ENCODE assay signal across 1 cellular context in genomic region chr5:173333900-173334685, GRCh38.
TF ChIP-seq lines count a peak whose summit lies in the region.

No MANE protein-coding gene starts in this region.

TF ChIP-seq in SK-N-SH, 30 proteins besides CTCF, POLR2A, EP300 and RAD21 (continued from another document):
- no peak for TF ChIP-seq ZBTB33 (IDR thresholded peaks at IDR 0.05; ENCODE audit: borderline replicate concordance, low read depth)
- no peak for TF ChIP-seq TAF1 (IDR thresholded peaks at IDR 0.05; ENCODE audit: borderline replicate concordance, low read depth, low read length)
- no peak for TF ChIP-seq POLR2AphosphoS5 (IDR thresholded peaks at IDR 0.05; ENCODE audit: low read depth, low read length)
